18 cellular contexts compared by ENCODE assay signal in genomic region chr14:76985021-76985420, GRCh38. TPM values are rescaled to one million over a fixed set of nuclear protein-coding genes. Genes with fewer than 3 reads are reported as not detected.
DNase-seq lines count a peak whose midpoint lies in the region; ATAC-seq and TF ChIP-seq lines count a peak whose summit lies in the region.
"Had no signal": no experiment of that assay in that cellular context is flagged by ENCODE, and none has a peak within 500 bp of the region (broad histone marks: within the 10 kb centered on the region; RNA-seq: fewer than 3 reads in every experiment).

No MANE protein-coding gene starts in this region.

- peaks cover 25% of the 10 kb centered on the region for H3K4me1 ChIP-seq in cardiac muscle cell (ENCODE audit: low read depth)
- H3K4me1 ChIP-seq in endodermal cell (ENCODE audit: control insufficient read depth, insufficient read depth, low read length): peaks cover 28% of the 10 kb centered on the region
- peaks cover 36% of the 10 kb centered on the region for H3K4me1 ChIP-seq in mesodermal cell (ENCODE audit: control insufficient read depth, insufficient read depth, low read length, poor library complexity, severe bottlenecking)
- no peaks in the 10 kb centered on the region for H3K4me1 ChIP-seq in upper lobe of right lung
- H3K4me1 ChIP-seq: adrenal gland had no signal

- H3K4me3 ChIP-seq in cardiac muscle cell: no peak overlapping the region
- H3K4me3 ChIP-seq in endodermal cell (ENCODE audit: low read length): no peak overlapping the region
- H3K4me3 ChIP-seq in mesodermal cell (ENCODE audit: extremely low read depth, insufficient read depth, low read length, poor library complexity, severe bottlenecking): no peak overlapping the region
- no peak overlapping the region for H3K4me3 ChIP-seq in upper lobe of right lung
- H3K4me3 ChIP-seq: adrenal gland, GM23248, heart right ventricle, SK-N-MC, thoracic aorta had no signal

- ATAC-seq in left ventricle myocardium superior (no peak), upper lobe of right lung (peak; percentile 42)
- no peak for ATAC-seq in CD4-positive, alpha-beta T cell (ENCODE audit: poor library complexity)

- H3K36me3 ChIP-seq in cardiac muscle cell (no peaks in the 10 kb centered on the region), endodermal cell (ENCODE audit: control insufficient read depth, insufficient read depth, low read length) (no peaks in the 10 kb centered on the region), mesodermal cell (ENCODE audit: control insufficient read depth, insufficient read depth, low read length) (no peaks in the 10 kb centered on the region), upper lobe of right lung (no peaks in the 10 kb centered on the region)
- H3K36me3 ChIP-seq: adrenal gland, heart right ventricle, thoracic aorta had no signal

- intact Hi-C loops in left ventricle myocardium superior (cut with micrococcal nuclease): no loop called here
- intact Hi-C loops in upper lobe of right lung (cut with DNase I): no loop called here
- intact Hi-C loops in CD4-positive, alpha-beta T cell (cut with DNase I, micrococcal nuclease): no loop called here

- H3K27ac ChIP-seq in cardiac muscle cell (peak overlapping the region; percentile 74), endodermal cell (ENCODE audit: low read depth, low read length) (peak overlapping the region; percentile 57), mesodermal cell (ENCODE audit: low read depth, low read length, severe bottlenecking) (peak overlapping the region; percentile 46), upper lobe of right lung (no peak overlapping the region)
- H3K27ac ChIP-seq in CD4-positive, alpha-beta T cell (ENCODE audit: low read depth, low read length): no peak overlapping the region
- H3K27ac ChIP-seq: adrenal gland, GM23248, heart right ventricle, SK-N-MC, thoracic aorta had no signal

- H3K27me3 ChIP-seq in cardiac muscle cell (no peaks in the 10 kb centered on the region), endodermal cell (ENCODE audit: control insufficient read depth, insufficient read depth, low read length, poor library complexity, severe bottlenecking) (no peaks in the 10 kb centered on the region), upper lobe of right lung (no peaks in the 10 kb centered on the region)
- H3K27me3 ChIP-seq in CD4-positive, alpha-beta T cell (ENCODE audit: control insufficient read depth, insufficient read depth, low read length): no peaks in the 10 kb centered on the region
- H3K27me3 ChIP-seq: adrenal gland, heart right ventricle had no signal

- 90 to 93% methylated on average over 5 of the region's 5 CpGs for WGBS in endodermal cell (ENCODE audit: insufficient coverage in 1 of 2, insufficient read length in 1 of 2), 2 experiments
- WGBS in mesodermal cell (ENCODE audit: insufficient coverage in 2 of 2), 2 experiments: 78 to 93% methylated on average over 5 of the region's 5 CpGs

- POLR2A ChIA-PET in CD4-positive, alpha-beta T cell (lab: Charles Lee): no interaction called here

- H3K4me3 Mint-ChIP-seq in endodermal cell: no peak overlapping the region
- no peak overlapping the region for H3K4me3 Mint-ChIP-seq in CD4-positive, alpha-beta T cell
- H3K4me3 Mint-ChIP-seq: activated CD4-positive, alpha-beta memory T cell treated with anti-CD3 and anti-CD28 coated beads for 36 hours; CD4-positive, alpha-beta memory T cell had no signal

- no peak overlapping the region for H3K9ac ChIP-seq in endodermal cell (ENCODE audit: extremely low read depth, low read length, poor library complexity, severe bottlenecking)
- H3K9ac ChIP-seq: GM23248 had no signal

- H3K4me1 Mint-ChIP-seq in endodermal cell: peaks cover 38% of the 10 kb centered on the region
- peaks cover 9% of the 10 kb centered on the region for H3K4me1 Mint-ChIP-seq in CD4-positive, alpha-beta T cell (ENCODE audit: low read depth)

- peaks cover 9% of the 10 kb centered on the region for H3K9me3 Mint-ChIP-seq in endodermal cell
- H3K9me3 Mint-ChIP-seq in CD4-positive, alpha-beta T cell: peaks cover 4% of the 10 kb centered on the region

- CTCF ChIA-PET in CD4-positive, alpha-beta T cell (lab: Charles Lee): interaction anchor here (0.5 to 1.6 kb wide), 2 partner anchors 19 to 34 kb away, joined by 3 to 4 read pairs; no protein-coding TSS in a partner anchor

- H3K9me3 ChIP-seq in cardiac muscle cell (ENCODE audit: low read depth) (no peaks in the 10 kb centered on the region), endodermal cell (ENCODE audit: control insufficient read depth, low read length) (no peaks in the 10 kb centered on the region), mesodermal cell (ENCODE audit: control insufficient read depth, low read length) (peaks cover 8% of the 10 kb centered on the region), upper lobe of right lung (no peaks in the 10 kb centered on the region)
- H3K9me3 ChIP-seq in CD4-positive, alpha-beta T cell (ENCODE audit: control insufficient read depth, low read length): no peaks in the 10 kb centered on the region
- H3K9me3 ChIP-seq: adrenal gland, thoracic aorta had no signal

- peaks cover 3% of the 10 kb centered on the region for H3K27me3 Mint-ChIP-seq in endodermal cell (ENCODE audit: insufficient read depth)
- no peaks in the 10 kb centered on the region for H3K27me3 Mint-ChIP-seq in CD4-positive, alpha-beta T cell
- H3K27me3 Mint-ChIP-seq: activated CD4-positive, alpha-beta memory T cell treated with anti-CD3 and anti-CD28 coated beads for 36 hours; CD4-positive, alpha-beta memory T cell had no signal

- no peaks in the 10 kb centered on the region for H3K36me3 Mint-ChIP-seq in endodermal cell (ENCODE audit: low read depth)
- no peaks in the 10 kb centered on the region for H3K36me3 Mint-ChIP-seq in CD4-positive, alpha-beta T cell (ENCODE audit: low read depth)

- TF ChIP-seq CTCF in cardiac muscle cell (IDR thresholded peaks at IDR 0.05; ENCODE audit: low read depth, low read length): no peak
- no peak for TF ChIP-seq CTCF in endodermal cell (conservative IDR thresholded peaks at IDR 0.05)
- no peak for TF ChIP-seq CTCF in upper lobe of right lung (IDR thresholded peaks at IDR 0.05)
- TF ChIP-seq CTCF in CD4-positive, alpha-beta T cell (IDR thresholded peaks at IDR 0.05): no peak

- peak overlapping the region; percentile 44 for H3K27ac Mint-ChIP-seq in endodermal cell
- H3K27ac Mint-ChIP-seq in CD4-positive, alpha-beta T cell: no peak overlapping the region
- H3K27ac Mint-ChIP-seq: activated CD4-positive, alpha-beta memory T cell treated with anti-CD3 and anti-CD28 coated beads for 36 hours had no signal

- peak; percentile 31 to 66 for DNase-seq in cardiac muscle cell (ENCODE audit: low read depth in 1 of 2, low spot score in 1 of 2)
- no peak for DNase-seq in left ventricle myocardium superior
- DNase-seq in endodermal cell: no peak
- no peak for DNase-seq in upper lobe of right lung
- no peak for DNase-seq in stimulated activated CD4-positive, alpha-beta T cell treated with anti-CD3 and anti-CD28 coated beads, Interleukin-15, amount 100 ng/mL, for 24 hours
- no peak for DNase-seq in CD4-positive, alpha-beta T cell
- no peak for DNase-seq in NOMO-1 treated with DMSO at 0.1 percent for 48 hours (lab: John Stamatoyannopoulos, UW; ENCODE audit: unreplicated experiment)
- DNase-seq: 8988T; activated CD4-positive, alpha-beta memory T cell treated with anti-CD3 and anti-CD28 coated beads for 36 hours; adrenal gland; CD4-positive, alpha-beta memory T cell; heart right ventricle; NCI-H187; NCI-H510A had no signal

RNA-seq across cellular contexts. Expression of gene IRF2BPL, which starts 43.5 kb away (rescaled TPM):
- total RNA-seq in cardiac muscle cell: 128 and 185 TPM in 2 replicates
- polyA plus RNA-seq in cardiac muscle cell: 43.7 and 88.2 TPM in 2 replicates
- total RNA-seq in left ventricle myocardium superior: 42.8 TPM
- 10 to 100 TPM; 34.2 to 44.3 TPM for total RNA-seq in endodermal cell
- 74.1 TPM for polyA plus RNA-seq in endodermal cell (2013, experiment 1 of 2)
- polyA plus RNA-seq in endodermal cell (2013, experiment 2 of 2): 75.5 TPM
- polyA plus RNA-seq in mesodermal cell (2013, experiment 1 of 2): 60.3 TPM
- 43.8 TPM for polyA plus RNA-seq in mesodermal cell (2013, experiment 2 of 2)
- 50.6 TPM for total RNA-seq in upper lobe of right lung
- total RNA-seq in CD4-positive, alpha-beta T cell: 10 to 100 TPM; 70.9 to 71.8 TPM

Comparison
In these comparisons a context has a peak if more than half of its experiments do, and no peak if none do; other contexts are left out.
1. DNase-seq: peak in cardiac muscle cell (2 of 2); none in left ventricle myocardium superior (single experiment), endodermal cell (single experiment), upper lobe of right lung (single experiment), stimulated activated CD4-positive, alpha-beta T cell treated with anti-CD3 and anti-CD28 coated beads, Interleukin-15, amount 100 ng/mL, for 24 hours (single experiment), CD4-positive, alpha-beta T cell (0 of 10) and NOMO-1 treated with DMSO at 0.1 percent for 48 hours (single experiment).
2. H3K27ac ChIP-seq: peak in cardiac muscle cell (single experiment), endodermal cell (single experiment) and mesodermal cell (single experiment); none in upper lobe of right lung (single experiment) and CD4-positive, alpha-beta T cell (single experiment).